22 cellular contexts compared by ENCODE assay signal in the genomic region with DNA sequence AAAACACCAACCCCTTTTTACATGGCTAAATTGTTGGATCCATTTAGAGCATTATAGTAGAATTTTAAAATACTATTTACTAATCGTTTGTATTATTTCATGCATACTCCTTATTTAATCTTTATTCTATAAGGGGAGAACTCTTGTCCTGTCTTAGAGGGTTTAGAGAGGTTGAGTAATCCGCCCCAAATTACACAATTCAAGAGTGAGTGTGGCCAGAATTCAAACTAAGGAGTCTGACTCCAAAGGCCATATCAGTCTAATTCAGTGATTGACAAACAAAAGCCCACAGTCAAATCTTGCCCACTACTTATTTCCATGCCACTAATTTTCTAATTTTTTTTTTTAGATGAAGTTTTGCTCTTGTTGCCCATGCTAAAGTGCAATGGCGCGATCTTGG. TPM values are rescaled to one million over a fixed set of nuclear protein-coding genes. Genes with fewer than 3 reads are reported as not detected.
"Had no signal": no experiment of that assay in that cellular context is flagged by ENCODE, and none has a peak within 500 bp of the region (broad histone marks: within the 10 kb centered on the region; RNA-seq: fewer than 3 reads in every experiment).

No MANE protein-coding gene starts in this region.

- H3K9me3 ChIP-seq: esophagus squamous epithelium, lower lobe of right lung, pancreas, stomach, thoracic aorta, transverse colon had no signal

- H3K4me3 Mint-ChIP-seq: naive B cell, nephron had no signal

- H3K27me3 ChIP-seq: esophagus squamous epithelium, gastroesophageal sphincter, pancreas, stomach, transverse colon had no signal

- H3K4me1 Mint-ChIP-seq: naive B cell, nephron had no signal

- DNase-seq: dermis blood vessel endothelial cell; esophagus squamous epithelium; foreskin fibroblast; glutamatergic neuron; left ventricle myocardium inferior; lower lobe of right lung; mesendoderm; naive B cell; occipital lobe; pancreas; right cardiac atrium; small intestine; stimulated activated CD4-positive, alpha-beta T cell treated with anti-CD3 and anti-CD28 coated beads, Interleukin-12 subunit alpha, Interleukin-12 subunit beta, amount 100 ng/mL, for 4 hours; stimulated activated naive CD4-positive, alpha-beta T cell; stomach; substantia nigra; transverse colon had no signal

- H3K4me1 ChIP-seq: esophagus squamous epithelium, gastroesophageal sphincter, left ventricle myocardium inferior, lower lobe of right lung, pancreas, stomach had no signal

- H3K9me3 Mint-ChIP-seq: nephron had no signal

- H3K36me3 ChIP-seq: esophagus squamous epithelium, gastroesophageal sphincter, left ventricle myocardium inferior, lower lobe of right lung, pancreas, stomach, thoracic aorta, transverse colon had no signal

- ATAC-seq: gastroesophageal sphincter, pancreas, right cardiac atrium had no signal

- H3K36me3 Mint-ChIP-seq: naive B cell had no signal

- H3K27me3 Mint-ChIP-seq: naive B cell, progenitor cell of endocrine pancreas had no signal

- H3K27ac Mint-ChIP-seq: naive B cell, nephron, progenitor cell of endocrine pancreas had no signal

- H3K27ac ChIP-seq: esophagus squamous epithelium, gastroesophageal sphincter, left ventricle myocardium inferior, lower lobe of right lung, pancreas, stomach, thoracic aorta, transverse colon had no signal

- H3K4me3 ChIP-seq: esophagus squamous epithelium, gastroesophageal sphincter, left ventricle myocardium inferior, lower lobe of right lung, pancreas, stomach, thoracic aorta, transverse colon had no signal

RNA-seq across cellular contexts. Expression of a gene that starts 33.7 kb away (rescaled TPM):
- total RNA-seq: thoracic aorta had no signal
- polyA plus RNA-seq: pancreas, right cardiac atrium, urinary bladder had no signal
